In genomic region chr11:128468106-128468505, GRCh38 we compare ENCODE assay signal across 8 cellular contexts.
DNase-seq lines count a peak whose midpoint lies in the region; ATAC-seq and TF ChIP-seq lines count a peak whose summit lies in the region.

No MANE protein-coding gene starts in this region.

- H3K79me2 ChIP-seq in ACC112 (ENCODE audit: control insufficient read depth, insufficient read depth, low read length, unreplicated experiment) (peaks cover 96% of the 10 kb centered on the region), KMS-11 (ENCODE audit: insufficient read depth, low read depth) (peaks cover 28% of the 10 kb centered on the region; the same call in 1 of the 2 replicates)

- H3K4me3 Mint-ChIP-seq in naive thymus-derived CD8-positive, alpha-beta T cell, result peak overlapping the region; percentile 66 to 89 (median 86)

- H2AFZ ChIP-seq in ACC112 (ENCODE audit: low read length, unreplicated experiment) (no peak overlapping the region), KMS-11 (ENCODE audit: low read depth) (no peak overlapping the region)

- peak overlapping the region; percentile 16; the same call in 1 of the 2 replicates for H3K4me3 ChIP-seq in ACC112 (ENCODE audit: low read depth, low read length)
- H3K4me3 ChIP-seq in KMS-11 (IDR thresholded peaks at IDR 0.05; ENCODE audit: insufficient read depth, low read depth, low read length), result no peak overlapping the region
- no peak overlapping the region for H3K4me3 ChIP-seq in brain microvascular endothelial cell (ENCODE audit: low read depth, low read length)

- no peak for ATAC-seq in naive thymus-derived CD8-positive, alpha-beta T cell
- ATAC-seq in activated CD4-positive, CD25-positive, alpha-beta regulatory T cell treated with anti-CD3 and anti-CD28 coated beads, Interleukin-2, amount 50 U/mL, for 24 hours, result no peak

- peaks cover 70 to 100% (median 96%) of the 10 kb centered on the region in 4 donors for H3K4me1 Mint-ChIP-seq in naive thymus-derived CD8-positive, alpha-beta T cell

- DNase-seq in brain microvascular endothelial cell (no peak), NCI-H82 treated with DMSO at 0.1 percent for 48 hours (lab: John Stamatoyannopoulos, UW; ENCODE audit: unreplicated experiment) (no peak), DMS114 treated with DMSO at 0.1 percent for 48 hours (lab: John Stamatoyannopoulos, UW; ENCODE audit: unreplicated experiment) (no peak)
- DNase-seq in naive thymus-derived CD8-positive, alpha-beta T cell, result no peak
- DNase-seq in stimulated activated CD4-positive, alpha-beta T cell treated with anti-CD3 and anti-CD28 coated beads, Interleukin-2, amount 100 ng/mL, for 24 hours, result no peak

- POLR2A ChIA-PET in naive thymus-derived CD8-positive, alpha-beta T cell (lab: Charles Lee), result interaction anchor here (1.0 to 18.1 kb wide), 12 partner anchors 6 to 172 kb away, joined by 3 to 398 read pairs (median 8); no protein-coding TSS in a partner anchor

- H3K36me3 Mint-ChIP-seq in naive thymus-derived CD8-positive, alpha-beta T cell, result peaks cover 16 to 99% (median 76%) of the 10 kb centered on the region in 3 donors

- H3K27ac ChIP-seq in ACC112 (ENCODE audit: low read depth, low read length) (peak overlapping the region; percentile 99), KMS-11 (peak overlapping the region; percentile 81), brain microvascular endothelial cell (peak overlapping the region; percentile 97)

- H3K4me2 ChIP-seq in KMS-11, result peak overlapping the region; percentile 93

- in situ Hi-C loops in brain microvascular endothelial cell (cut with HindIII; ENCODE audit: low pct_ligation_motif_present, low sequenced_read_pairs), result no loop called here

- H3K9me3 Mint-ChIP-seq in naive thymus-derived CD8-positive, alpha-beta T cell, result no peaks in the 10 kb centered on the region

- H3K4me1 ChIP-seq in ACC112 (ENCODE audit: control insufficient read depth, insufficient read depth, low read length, unreplicated experiment) (peaks cover 96% of the 10 kb centered on the region), KMS-11 (ENCODE audit: low read depth, poor library complexity, severe bottlenecking) (peaks cover 73% of the 10 kb centered on the region)

- no peaks in the 10 kb centered on the region for H4K20me1 ChIP-seq in KMS-11 (ENCODE audit: insufficient read depth)

- H3K27me3 ChIP-seq in ACC112 (ENCODE audit: insufficient read depth, low read length) (no peaks in the 10 kb centered on the region), KMS-11 (ENCODE audit: insufficient read depth, low read depth) (no peaks in the 10 kb centered on the region), brain microvascular endothelial cell (replicated peaks) (no peaks in the 10 kb centered on the region)

- H3K27me3 Mint-ChIP-seq in naive thymus-derived CD8-positive, alpha-beta T cell, result no peaks in the 10 kb centered on the region

- TF ChIP-seq CTCF in KMS-11 (conservative IDR thresholded peaks at IDR 0.05; ENCODE audit: low read depth, low read length), result no peak
- no peak for TF ChIP-seq CTCF in brain microvascular endothelial cell (IDR thresholded peaks at IDR 0.05; ENCODE audit: low read depth, low read length, missing control alignments)

- H3K9ac ChIP-seq in KMS-11, result peak overlapping the region; percentile 14; the same call in 1 of the 2 replicates

- H3K27ac Mint-ChIP-seq in naive thymus-derived CD8-positive, alpha-beta T cell, result peak overlapping the region; percentile 93 to 99 (median 98)

- H3K36me3 ChIP-seq in ACC112 (ENCODE audit: insufficient read depth, low read length), result peaks cover 62% of the 10 kb centered on the region
- H3K36me3 ChIP-seq in KMS-11 (ENCODE audit: insufficient read depth), result peaks cover 3% of the 10 kb centered on the region; the same call in 1 of the 2 replicates
- peaks cover 38% of the 10 kb centered on the region for H3K36me3 ChIP-seq in brain microvascular endothelial cell (replicated peaks)
